Comparison of ENCODE assay signal across 14 cellular contexts in the genomic region with DNA sequence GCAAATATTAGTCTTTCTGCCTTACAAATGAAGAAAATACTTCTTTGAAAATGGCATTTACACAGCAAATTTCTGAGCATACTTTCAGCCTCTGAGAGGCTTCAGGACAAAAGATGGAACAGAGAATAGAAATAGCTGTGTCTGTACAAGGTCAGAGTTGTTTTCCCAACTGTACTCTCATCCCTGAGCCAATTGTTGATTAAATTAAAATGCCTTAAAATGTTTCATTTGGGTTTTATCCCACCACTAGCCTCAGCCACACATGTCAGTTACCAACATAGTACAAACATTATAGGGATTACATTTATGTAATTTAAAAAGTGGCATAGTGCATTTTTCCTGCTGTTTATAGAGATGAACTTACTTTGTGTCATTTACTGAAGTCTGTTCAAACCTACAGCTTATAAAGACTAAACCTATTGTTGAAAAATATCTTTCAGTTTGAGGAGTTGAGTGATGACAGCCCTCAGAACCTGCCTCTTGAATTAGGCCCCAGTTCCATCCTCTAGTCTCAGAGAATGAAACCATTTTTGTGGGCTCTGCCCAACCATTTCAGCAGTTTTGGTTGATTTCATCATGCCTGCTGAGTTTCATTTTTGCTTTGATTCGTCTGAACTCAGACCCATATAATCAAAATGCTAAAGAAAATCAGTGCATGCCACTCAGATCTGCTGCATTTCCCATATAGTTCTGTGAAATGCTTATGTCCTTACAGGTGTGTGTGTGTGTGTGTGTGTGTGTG.
DNase-seq lines count a peak whose midpoint lies in the region; ATAC-seq and TF ChIP-seq lines count a peak whose summit lies in the region.
"Had no signal": no experiment of that assay in that cellular context is flagged by ENCODE, and none has a peak within 500 bp of the region (broad histone marks: within the 10 kb centered on the region; RNA-seq: fewer than 3 reads in every experiment).

No MANE protein-coding gene starts in this region.

- peak; percentile 46 to 70 for ATAC-seq in activated CD4-positive, CD25-positive, alpha-beta regulatory T cell treated with anti-CD3 and anti-CD28 coated beads, Interleukin-2, amount 50 U/mL, for 24 hours
- peak; percentile 96 for ATAC-seq in GM21717 (IDR thresholded peaks at IDR 0.05; ENCODE audit: unreplicated experiment)
- ATAC-seq in HG03196 (IDR thresholded peaks at IDR 0.05; ENCODE audit: unreplicated experiment), result peak; percentile 91
- ATAC-seq: effector memory CD8-positive, alpha-beta T cell had no signal

- H3K36me3 ChIP-seq in esophagus muscularis mucosa (no peaks in the 10 kb centered on the region), suprapubic skin (no peaks in the 10 kb centered on the region), PC-9 (ENCODE audit: low read depth) (no peaks in the 10 kb centered on the region)
- H3K36me3 ChIP-seq: tibial nerve had no signal

- H3K27ac ChIP-seq in esophagus muscularis mucosa (replicated peaks in 1 of 4), result no peak overlapping the region
- H3K27ac ChIP-seq in suprapubic skin, result no peak overlapping the region
- no peak overlapping the region for H3K27ac ChIP-seq in PC-9
- H3K27ac ChIP-seq: 22Rv1 had no signal

- H3K4me1 ChIP-seq in esophagus muscularis mucosa (peaks cover 0 to 7% (median 0%) of the 10 kb centered on the region in 4 donors), suprapubic skin (no peaks in the 10 kb centered on the region), PC-9 (replicated peaks; ENCODE audit: insufficient read depth) (no peaks in the 10 kb centered on the region)

- H3K9me3 ChIP-seq in esophagus muscularis mucosa (no peaks in the 10 kb centered on the region), suprapubic skin (no peaks in the 10 kb centered on the region), PC-9 (ENCODE audit: insufficient read depth, low read depth) (no peaks in the 10 kb centered on the region)
- H3K9me3 ChIP-seq: tibial nerve had no signal

- H3K79me2 ChIP-seq in PC-9 (ENCODE audit: low read depth), result no peaks in the 10 kb centered on the region

- no peaks in the 10 kb centered on the region for H4K20me1 ChIP-seq in PC-9 (ENCODE audit: insufficient read depth)

- no peak overlapping the region for H3K4me3 ChIP-seq in esophagus muscularis mucosa
- H3K4me3 ChIP-seq in suprapubic skin, result no peak overlapping the region
- no peak overlapping the region for H3K4me3 ChIP-seq in PC-9
- H3K4me3 ChIP-seq: tibial nerve had no signal

- H3K4me2 ChIP-seq in PC-9, result no peak overlapping the region

- TF ChIP-seq EP300 in esophagus muscularis mucosa (IDR thresholded peaks at IDR 0.05) (no peak), suprapubic skin (IDR thresholded peaks at IDR 0.05) (no peak)

- no peaks in the 10 kb centered on the region; the same call in 1 of the 2 replicates for H3K9me2 ChIP-seq in PC-9 (ENCODE audit: insufficient read depth)

- TF ChIP-seq CTCF in esophagus muscularis mucosa (IDR thresholded peaks at IDR 0.05) (no peak), suprapubic skin (IDR thresholded peaks at IDR 0.05) (no peak), PC-9 (conservative IDR thresholded peaks at IDR 0.05) (no peak)

- no TSS peak for BruUV-seq in PC-9 (replicated peaks; lab: Mats Ljungman, UMichigan)

- no peak overlapping the region for H2AFZ ChIP-seq in PC-9

- intact Hi-C loops in esophagus muscularis mucosa (cut with DNase I) (no loop called here), PC-9 (cut with micrococcal nuclease; ENCODE audit: unreplicated experiment) (no loop called here)

- H3K27me3 ChIP-seq in esophagus muscularis mucosa (no peaks in the 10 kb centered on the region), suprapubic skin (no peaks in the 10 kb centered on the region), PC-9 (ENCODE audit: insufficient read depth, low read depth) (no peaks in the 10 kb centered on the region)
- H3K27me3 ChIP-seq: tibial nerve had no signal

- POLR2A ChIA-PET in PC-9 (lab: Charles Lee; ENCODE audit: unreplicated experiment), result no interaction called here

- CTCF ChIA-PET in PC-9 (lab: Charles Lee), result no interaction called here

- 53% methylated on average over 1 of the region's 1 CpG for WGBS in esophagus muscularis mucosa
- 56% methylated on average over 1 of the region's 1 CpG for WGBS in suprapubic skin

- no peaks in the 10 kb centered on the region for H3F3A ChIP-seq in PC-9 (ENCODE audit: insufficient read depth, low read depth)

- DNase-seq in activated CD4-positive, CD25-positive, alpha-beta regulatory T cell treated with anti-CD3 and anti-CD28 coated beads, Interleukin-2, amount 50 U/mL, for 72 hours, result no peak
- DNase-seq in esophagus muscularis mucosa (ENCODE audit: extremely low spot score), result peak; percentile 39
- no peak for DNase-seq in suprapubic skin (ENCODE audit: low spot score in 2 of 2)
- no peak for DNase-seq in NCI-H345 treated with DMSO at 0.1 percent for 48 hours (lab: John Stamatoyannopoulos, UW; ENCODE audit: unreplicated experiment)
- DNase-seq in PC-9, result no peak
- DNase-seq: aorta; effector memory CD8-positive, alpha-beta T cell; hippocampal formation; retina had no signal

- TF ChIP-seq POLR2A in esophagus muscularis mucosa (IDR thresholded peaks at IDR 0.05; ENCODE audit: low read depth), result no peak
- no peak for TF ChIP-seq POLR2A in suprapubic skin (IDR thresholded peaks at IDR 0.05)
